Comparison of ENCODE assay signal across 11 cellular contexts in genomic region chr5:31194892-31195291, GRCh38. TPM values are rescaled to one million over a fixed set of nuclear protein-coding genes. Genes with fewer than 3 reads are reported as not detected.
DNase-seq lines count a peak whose midpoint lies in the region; ATAC-seq, FAIRE-seq and TF ChIP-seq lines count a peak whose summit lies in the region.
"Had no signal": no experiment of that assay in that cellular context is flagged by ENCODE, and none has a peak within 500 bp of the region (broad histone marks: within the 10 kb centered on the region; RNA-seq: fewer than 3 reads in every experiment).

No MANE protein-coding gene starts in this region.

- peak overlapping the region; percentile 72 for H3K4me3 ChIP-seq in HUES64 (ENCODE audit: low read length)
- H3K4me3 ChIP-seq in bronchial epithelial cell (ENCODE audit: low read depth, low read length): peak overlapping the region; percentile 50
- H3K4me3 ChIP-seq in right lobe of liver: peak overlapping the region in 2 of 3 donors; percentile 12 to 41
- peak overlapping the region; percentile 79 for H3K4me3 ChIP-seq in thoracic aorta

- H3K27me3 ChIP-seq in HUES64 (ENCODE audit: insufficient read depth, low read length): peaks cover 49% of the 10 kb centered on the region
- no peaks in the 10 kb centered on the region for H3K27me3 ChIP-seq in bronchial epithelial cell (ENCODE audit: control insufficient read depth, insufficient read depth, low read length)
- H3K27me3 ChIP-seq in right lobe of liver: peaks cover 2 to 12% of the 10 kb centered on the region in 2 donors
- no peaks in the 10 kb centered on the region for H3K27me3 ChIP-seq in thoracic aorta (replicated peaks; ENCODE audit: insufficient read depth)

- peak in 3 of 4 donors; percentile 19 to 45 (median 37) for ATAC-seq in right lobe of liver
- no peak for ATAC-seq in thoracic aorta (ENCODE audit: insufficient number of reproducible peaks, low FRiP score, low read depth)
- no peak for ATAC-seq in HG03354 (IDR thresholded peaks at IDR 0.05; ENCODE audit: poor library complexity, severe bottlenecking, unreplicated experiment)

- H3K9ac ChIP-seq in HUES64 (ENCODE audit: low read depth, low read length): peak overlapping the region; percentile 76; the same call in 1 of the 2 replicates

- H3K9me3 ChIP-seq in HUES64 (ENCODE audit: insufficient read depth, low read depth, low read length) (no peaks in the 10 kb centered on the region), right lobe of liver (no peaks in the 10 kb centered on the region), thoracic aorta (no peaks in the 10 kb centered on the region)

- 35% methylated on average over 4 of the region's 4 CpGs for WGBS in HUES64
- 17% methylated on average over 4 of the region's 4 CpGs for WGBS in right lobe of liver (ENCODE audit: insufficient coverage, low coverage, low lambda C conversion rate, missing lambda C conversion rate)

- no peak for TF ChIP-seq POLR2A in right lobe of liver (IDR thresholded peaks at IDR 0.05)
- TF ChIP-seq POLR2A in GM12891 (IDR thresholded peaks at IDR 0.05; ENCODE audit: low read depth, low read length): no peak

- intact Hi-C loops in right lobe of liver (cut with DNase I): no loop called here

- no peak for TF ChIP-seq CTCF in bronchial epithelial cell (IDR thresholded peaks at IDR 0.05; ENCODE audit: insufficient read depth, low read length, severe bottlenecking)
- TF ChIP-seq CTCF in right lobe of liver (IDR thresholded peaks at IDR 0.05): no peak
- TF ChIP-seq CTCF in thoracic aorta (IDR thresholded peaks at IDR 0.05): no peak

- peaks cover 5% of the 10 kb centered on the region; the same call in 1 of the 2 replicates for H3K36me3 ChIP-seq in HUES64 (ENCODE audit: insufficient read depth, low read length)
- H3K36me3 ChIP-seq in bronchial epithelial cell (ENCODE audit: control insufficient read depth, insufficient read depth, low read length): no peaks in the 10 kb centered on the region
- H3K36me3 ChIP-seq in right lobe of liver: no peaks in the 10 kb centered on the region
- H3K36me3 ChIP-seq in thoracic aorta: no peaks in the 10 kb centered on the region

- H3K27ac ChIP-seq in HUES64 (ENCODE audit: low read depth, low read length) (no peak overlapping the region), right lobe of liver (no peak overlapping the region), thoracic aorta (no peak overlapping the region)

- H3K4me1 ChIP-seq in HUES64 (ENCODE audit: insufficient read depth, low read length) (peaks cover 27% of the 10 kb centered on the region), right lobe of liver (peaks cover 0 to 19% (median 0%) of the 10 kb centered on the region in 4 donors), thoracic aorta (ENCODE audit: control insufficient read depth in 1 of 2, low read depth in 2 of 2) (peaks cover 2 to 26% of the 10 kb centered on the region in 2 donors)

- FAIRE-seq in bronchial epithelial cell (lab: Jason Lieb, UNC) (no peak), GM12891 (lab: Jason Lieb, UNC) (no peak)

- DNase-seq in bronchial epithelial cell (ENCODE audit: low read depth) (peak; percentile 67), right lobe of liver (no peak), thoracic aorta (ENCODE audit: low spot score) (no peak), NCI-H524 treated with DMSO at 0.1 percent for 48 hours (lab: John Stamatoyannopoulos, UW) (no peak), NCI-H2029 (lab: John Stamatoyannopoulos, UW) (no peak), GM12891 (ENCODE audit: insufficient read length, low spot score) (no peak)
- DNase-seq: GOT3, Kasumi-1 had no signal

TF ChIP-seq in GM12891, 5 proteins besides CTCF, POLR2A, EP300 and RAD21:
- TF ChIP-seq SPI1 (IDR thresholded peaks at IDR 0.05; ENCODE audit: low read depth, low read length) (no peak), POU2F2 (IDR thresholded peaks at IDR 0.05; ENCODE audit: low read depth, low read length) (no peak), POLR2AphosphoS5 (IDR thresholded peaks at IDR 0.05; ENCODE audit: low read depth, low read length) (no peak), PAX5 (IDR thresholded peaks at IDR 0.05; ENCODE audit: insufficient read depth, low read length, severe bottlenecking) (no peak), TAF1 (IDR thresholded peaks at IDR 0.05; ENCODE audit: low read depth, low read length) (no peak)

RNA-seq across cellular contexts. Expression of gene CDH6, which starts 1.4 kb away (rescaled TPM):
- 22.9 TPM for polyA plus RNA-seq in HUES64 (2013, experiment 1 of 2)
- 37.2 TPM for polyA plus RNA-seq in HUES64 (2013, experiment 2 of 2)
- total RNA-seq in bronchial epithelial cell (0.13 and 9.5 TPM in 2 replicates), right lobe of liver (1 to 10 TPM in 2 of 6 experiments, under 1 TPM in 4; 0.49 to 1.8 (median 0.74) TPM), thoracic aorta (10 to 100 TPM in 1 of 2 donors, 1 to 10 TPM in 1; 3.2 to 15.9 TPM)
- polyA plus RNA-seq in GM12891 (2012; ENCODE audit: low read depth, missing spikeins): not detected
- total RNA-seq: activated T-helper 1 cell treated with anti-CD3 and anti-CD28 coated beads, Interleukin-12 subunit alpha, Interleukin-12 subunit beta, Interleukin-2, Interleukin-4 antibody, amounts not matched to agents 30 ng/mL and 10 ng/mL and 1 ng/mL, durations not matched to agents 14 hours and 24 hours and 36 hours had no signal

Comparison
In these comparisons a context has a peak if more than half of its experiments do, and no peak if none do; other contexts are left out.
1. H3K4me3 ChIP-seq: peak in every context shown above with its lines; median percentile 79 in thoracic aorta; 72 in HUES64; 50 in bronchial epithelial cell; 26 in right lobe of liver.
2. ATAC-seq: peak in right lobe of liver (3 of 4); none in thoracic aorta (single experiment) and HG03354 (single experiment).